ENCODE assay signal across 8 cellular contexts in genomic region chr2:105744909-105745853, GRCh38. TPM values are rescaled to one million over a fixed set of nuclear protein-coding genes. Genes with fewer than 3 reads are reported as not detected.
DNase-seq lines count a peak whose midpoint lies in the region; ATAC-seq, FAIRE-seq and TF ChIP-seq lines count a peak whose summit lies in the region.

Gene NCK2 (plus strand): TSS chr2:105744912. CDS start chr2:105855064, 110,152 bp downstream.

- H2AFZ ChIP-seq in H1 (ENCODE audit: low read length), result no peak within 1 kb of the TSS

- POLR2A ChIA-PET in H1 (lab: Charles Lee; ENCODE audit: partially characterized antibody), result interaction anchor here (0.5 to 2.1 kb wide), 10 partner anchors 10 to 137 kb away, joined by 3 to 7 read pairs (median 4); no protein-coding TSS in a partner anchor

- peaks cover 18 to 23% of the 10 kb centered on the region in 2 experiments for H4K20me1 ChIP-seq in H1 (replicated peaks in 1 of 2; ENCODE audit: control insufficient read depth in 1 of 2, insufficient read depth in 2 of 2, low read length in 2 of 2)

- no peak within 1 kb of the TSS for H3K23ac ChIP-seq in H1 (ENCODE audit: insufficient read length)
- peak within 1 kb of the TSS; percentile 36 for H3K23ac ChIP-seq in mesendoderm (ENCODE audit: low read length)

- H3K9ac ChIP-seq in H1 (replicated peaks in 1 of 4; ENCODE audit: extremely low read depth in 1 of 4, low read depth in 3 of 4, low read length in 3 of 4) (peak within 1 kb of the TSS; percentile 63 to 92 (median 66)), mesendoderm (ENCODE audit: low read length) (peak within 1 kb of the TSS; percentile 87)

- H2BK15ac ChIP-seq in H1 (ENCODE audit: low read length) (peak within 1 kb of the TSS; percentile 33; the same call in 1 of the 2 replicates), mesendoderm (replicated peaks; ENCODE audit: low read depth) (no peak within 1 kb of the TSS)

- no peak for FAIRE-seq in H1 (lab: Jason Lieb, UNC)

- H3K23me2 ChIP-seq in H1 (ENCODE audit: low read depth, low read length), result peaks cover 7% of the 10 kb centered on the region; the same call in 1 of the 2 replicates

- TF ChIP-seq POLR2A in H1 (IDR thresholded peaks at IDR 0.05; ENCODE audit: control extremely low read depth in 1 of 2, low read depth in 2 of 2, low read length in 2 of 2) (no peak; a peak in 2 of 3 replicates), transverse colon (IDR thresholded peaks at IDR 0.05) (no peak)

- ATAC-seq in GM19452 (IDR thresholded peaks at IDR 0.05; ENCODE audit: unreplicated experiment), result peak; percentile 19
- ATAC-seq in HG03460 (IDR thresholded peaks at IDR 0.05; ENCODE audit: unreplicated experiment), result peak; percentile 14

- no peaks in the 10 kb centered on the region; a peak in 2 of 7 replicates for H3K27me3 ChIP-seq in H1 (replicated peaks in 1 of 4; ENCODE audit: control insufficient read depth in 3 of 4, extremely low read depth in 1 of 4, insufficient read depth in 3 of 4, low read length in 3 of 4)
- no peaks in the 10 kb centered on the region for H3K27me3 ChIP-seq in mesendoderm (ENCODE audit: insufficient read depth, low read length, poor library complexity)
- no peaks in the 10 kb centered on the region for H3K27me3 ChIP-seq in transverse colon

- H3K9me3 ChIP-seq in H1 (ENCODE audit: insufficient read depth in 2 of 2, low read depth in 1 of 2, low read length in 1 of 2) (no peaks in the 10 kb centered on the region), transverse colon (no peaks in the 10 kb centered on the region)

- CTCF ChIA-PET in H1 (lab: Charles Lee; ENCODE audit: partially characterized antibody), result interaction anchor here (0.7 to 1.3 kb wide), 2 partner anchors 18 to 223 kb away, joined by 3 read pairs; no protein-coding TSS in a partner anchor

- TF ChIP-seq RAD21 in H1 (IDR thresholded peaks at IDR 0.05 in 1 of 2, conservative IDR thresholded peaks at IDR 0.05 in 1 of 2; ENCODE audit: low read depth in 2 of 2, low read length in 2 of 2), result no peak

- no peak within 1 kb of the TSS for H3K14ac ChIP-seq in H1 (ENCODE audit: insufficient read length)

- no peak for TF ChIP-seq EP300 in H1 (IDR thresholded peaks at IDR 0.05; ENCODE audit: borderline replicate concordance in 1 of 2, low read depth in 2 of 2, low read length in 2 of 2)
- TF ChIP-seq EP300 in transverse colon (IDR thresholded peaks at IDR 0.05; ENCODE audit: low read depth), result no peak

- peak; percentile 39 for DNase-seq in EH (ENCODE audit: low read depth)
- DNase-seq in H1 (ENCODE audit: low read depth in 1 of 2, low spot score in 2 of 2), result peak in 1 of 2 experiments; percentile 68
- peak; percentile 44 for DNase-seq in mesendoderm
- peak; percentile 41 for DNase-seq in transverse colon
- DNase-seq in inferior parietal cortex (ENCODE audit: extremely low spot score), result no peak

- no peak within 1 kb of the TSS for H2BK120ac ChIP-seq in H1 (replicated peaks; ENCODE audit: low read depth, low read length)
- peak within 1 kb of the TSS; percentile 79 for H2BK120ac ChIP-seq in mesendoderm (ENCODE audit: low read depth, low read length)

- H3K4ac ChIP-seq in H1 (replicated peaks; ENCODE audit: insufficient read length, low read depth, low read length), result peak within 1 kb of the TSS; percentile 34
- H3K4ac ChIP-seq in mesendoderm (ENCODE audit: low read depth, low read length), result peak within 1 kb of the TSS; percentile 96

- no peak within 1 kb of the TSS for H4K91ac ChIP-seq in H1 (replicated peaks; ENCODE audit: insufficient read length, low read length)

- TF ChIP-seq CTCF in VCaP (conservative IDR thresholded peaks at IDR 0.05), result no peak
- TF ChIP-seq CTCF in H1 (IDR thresholded peaks at IDR 0.05; ENCODE audit: control extremely low read depth in 1 of 3, insufficient read depth in 1 of 3, low read depth in 1 of 3, low read length in 3 of 3), result no peak
- peak in 1 of 5 experiments; percentile 15 for TF ChIP-seq CTCF in transverse colon (IDR thresholded peaks at IDR 0.05)

- H3K79me1 ChIP-seq in H1 (ENCODE audit: low read depth, low read length) (peaks cover 4% of the 10 kb centered on the region), mesendoderm (ENCODE audit: low read length) (peaks cover 25% of the 10 kb centered on the region)

- H3K56ac ChIP-seq in H1 (replicated peaks; ENCODE audit: insufficient read length, low read depth, low read length) (no peak within 1 kb of the TSS), mesendoderm (ENCODE audit: low read length) (peak within 1 kb of the TSS; percentile 88)

- H3K79me2 ChIP-seq in H1 (ENCODE audit: control insufficient read depth in 1 of 2, insufficient read depth in 2 of 2, low read length in 2 of 2), result peaks cover 17 to 49% of the 10 kb centered on the region in 2 experiments
- peaks cover 49% of the 10 kb centered on the region for H3K79me2 ChIP-seq in mesendoderm (ENCODE audit: control insufficient read depth, insufficient read depth, low read length)

- in situ Hi-C loops in transverse colon (cut with MboI; ENCODE audit: low pct_ligation_motif_present in 1 of 4, low pct_unique_long_range_greater_than_20kb in 1 of 4, low sequenced_read_pairs in 3 of 4), result no loop called here

- 3% methylated on average over 36 of the region's 119 CpGs; no CpG with 5 or more reads in 1 of the 2 experiments for WGBS in H1 (ENCODE audit: extremely low coverage in 1 of 2, insufficient coverage in 1 of 2, insufficient read length in 1 of 2, insufficient replicate concordance in 2 of 2, low coverage in 1 of 2, low lambda C conversion rate in 2 of 2, missing lambda C conversion rate in 1 of 2), 2 experiments
- WGBS in mesendoderm (ENCODE audit: extremely low coverage, insufficient coverage, low lambda C conversion rate), result no CpG with 5 or more reads among the region's 119 CpGs
- 1% methylated on average over 42 of the region's 119 CpGs; no CpG with 5 or more reads in 1 of the 2 donors for WGBS in transverse colon (ENCODE audit: low coverage in 1 of 2), 2 donors

- peak within 1 kb of the TSS; percentile 80 to 92 for H3K4me2 ChIP-seq in H1 (ENCODE audit: insufficient read depth in 1 of 2, low read depth in 2 of 2, low read length in 2 of 2)
- peak within 1 kb of the TSS; percentile 97 for H3K4me2 ChIP-seq in mesendoderm (ENCODE audit: low read length)

- H2AK5ac ChIP-seq in H1 (ENCODE audit: low read depth, low read length) (no peak within 1 kb of the TSS), mesendoderm (ENCODE audit: low read length) (no peak within 1 kb of the TSS)

- intact Hi-C loops in transverse colon (cut with DNase I; ENCODE audit: low total_unique reads), result no loop called here

- peaks cover 0 to 4% (median 0%) of the 10 kb centered on the region in 4 experiments; a peak in 1 of 8 replicates for H3K36me3 ChIP-seq in H1 (ENCODE audit: control insufficient read depth in 2 of 4, insufficient read depth in 4 of 4, low read length in 3 of 4)
- H3K36me3 ChIP-seq in mesendoderm (ENCODE audit: control insufficient read depth, insufficient read depth, low read length), result no peaks in the 10 kb centered on the region
- no peaks in the 10 kb centered on the region for H3K36me3 ChIP-seq in transverse colon

- H2BK5ac ChIP-seq in H1 (ENCODE audit: low read depth, low read length) (no peak within 1 kb of the TSS), mesendoderm (ENCODE audit: low read length) (no peak within 1 kb of the TSS)

- H2BK20ac ChIP-seq in H1 (ENCODE audit: low read length), result no peak within 1 kb of the TSS

- H3K18ac ChIP-seq in H1 (ENCODE audit: extremely low read depth, low read length), result no peak within 1 kb of the TSS; the same call in 1 of the 2 replicates
- H3K18ac ChIP-seq in mesendoderm (ENCODE audit: low read length), result peak within 1 kb of the TSS; percentile 99

- H3K4me1 ChIP-seq in H1 (replicated peaks in 1 of 4; ENCODE audit: control insufficient read depth in 3 of 4, insufficient read depth in 4 of 4, low read length in 3 of 4) (peaks cover 0 to 14% (median 8%) of the 10 kb centered on the region in 4 experiments; a peak in 5 of 7 replicates), mesendoderm (ENCODE audit: control insufficient read depth, low read depth, low read length) (peaks cover 10% of the 10 kb centered on the region), transverse colon (peaks cover 15 to 51% (median 25%) of the 10 kb centered on the region in 4 donors)

- no peak within 1 kb of the TSS for H2BK12ac ChIP-seq in H1 (ENCODE audit: low read depth, low read length)

- peak within 1 kb of the TSS; percentile 77 for H4K8ac ChIP-seq in H1 (ENCODE audit: extremely low read depth, insufficient read depth, low read length)
- H4K8ac ChIP-seq in mesendoderm (ENCODE audit: low read depth, low read length), result no peak within 1 kb of the TSS

- H3K27ac ChIP-seq in VCaP (peak within 1 kb of the TSS; percentile 89), H1 (ENCODE audit: low read depth, low read length) (peak within 1 kb of the TSS; percentile 14; the same call in 1 of the 2 replicates), mesendoderm (ENCODE audit: low read depth, low read length) (peak within 1 kb of the TSS; percentile 68), transverse colon (peak within 1 kb of the TSS; percentile 94 to 97 (median 96))

- peak within 1 kb of the TSS; percentile 74 to 89 (median 78) for H3K4me3 ChIP-seq in H1 (ENCODE audit: extremely low read depth in 1 of 4, insufficient read depth in 2 of 4, low read depth in 3 of 4, low read length in 4 of 4)
- H3K4me3 ChIP-seq in mesendoderm (ENCODE audit: low read length), result peak within 1 kb of the TSS; percentile 86
- peak within 1 kb of the TSS; percentile 92 to 97 (median 95) for H3K4me3 ChIP-seq in transverse colon

- H4K5ac ChIP-seq in H1 (ENCODE audit: insufficient read length, low read depth, low read length) (no peak within 1 kb of the TSS), mesendoderm (ENCODE audit: low read length) (peak within 1 kb of the TSS; percentile 40)

TF ChIP-seq in H1, 55 proteins besides CTCF, POLR2A, EP300 and RAD21 (continues in another document):
- TF ChIP-seq SP2 (IDR thresholded peaks at IDR 0.05; ENCODE audit: low read length) (no peak), TCF12 (IDR thresholded peaks at IDR 0.05; ENCODE audit: low read depth, low read length) (no peak), TAF1 (IDR thresholded peaks at IDR 0.05; ENCODE audit: low read depth, low read length) (peak; percentile 23; the same call in 1 of the 2 replicates), RBBP5 (IDR thresholded peaks at IDR 0.05; ENCODE audit: borderline replicate concordance, low read depth, low read length) (0 out of 2 replicates have a peak, but pooled peaks have one; percentile 61), SIX5 (IDR thresholded peaks at IDR 0.05; ENCODE audit: low read depth, low read length) (no peak)

RNA-seq across cellular contexts. Expression of gene NCK2, which starts in this region (rescaled TPM):
- 61.7 and 65.7 TPM in 2 replicates for total RNA-seq in H1 (2021; fragmentation: NEBNext Ultra II Directional; extraction: Animal tissue kit (Norgen Biotek cat#: 25700))
- polyA plus RNA-seq in H1 (2011; rRNA removed), result 30.3 and 43.3 TPM in 2 replicates
- polyA plus RNA-seq in H1 (2011; cell fraction: cytosol; rRNA removed), result 53.3 TPM
- 29.7 TPM for polyA plus RNA-seq in H1 (2011; cell fraction: nucleus; rRNA removed)
- 40.0 to 65.8 TPM (median 58.8 TPM) in 4 replicates for polyA plus RNA-seq in H1 (2012, experiment 1 of 2)
- polyA plus RNA-seq in H1 (2012, experiment 2 of 2), result 18.2 TPM
- polyA plus RNA-seq in H1 (2013, experiment 1 of 2), result 47.1 TPM
- 48.3 TPM for polyA plus RNA-seq in H1 (2013, experiment 2 of 2)
- 25.2 and 26.7 TPM in 2 replicates for polyA minus RNA-seq in H1 (2011; rRNA and poly(A)+ RNA removed)
- 20.3 TPM for polyA minus RNA-seq in H1 (2011; cell fraction: cytosol; rRNA and poly(A)+ RNA removed)
- polyA minus RNA-seq in H1 (2011; cell fraction: nucleus; rRNA and poly(A)+ RNA removed), result 18.3 TPM
- polyA plus RNA-seq in mesendoderm (2013, experiment 1 of 2), result 76.8 TPM
- polyA plus RNA-seq in mesendoderm (2013, experiment 2 of 2), result 75.2 TPM
- total RNA-seq in transverse colon, result 10 to 100 TPM; 42.2 to 74.1 (median 59.9) TPM

Comparison
In these comparisons a context has a peak if more than half of its experiments do, and no peak if none do; other contexts are left out.
1. H3K27ac ChIP-seq: peak in every context shown above with its lines; median percentile 96 in transverse colon; 89 in VCaP; 68 in mesendoderm; 14 in H1.